ENCODE assay signal across 6 cellular contexts in the genomic region with DNA sequence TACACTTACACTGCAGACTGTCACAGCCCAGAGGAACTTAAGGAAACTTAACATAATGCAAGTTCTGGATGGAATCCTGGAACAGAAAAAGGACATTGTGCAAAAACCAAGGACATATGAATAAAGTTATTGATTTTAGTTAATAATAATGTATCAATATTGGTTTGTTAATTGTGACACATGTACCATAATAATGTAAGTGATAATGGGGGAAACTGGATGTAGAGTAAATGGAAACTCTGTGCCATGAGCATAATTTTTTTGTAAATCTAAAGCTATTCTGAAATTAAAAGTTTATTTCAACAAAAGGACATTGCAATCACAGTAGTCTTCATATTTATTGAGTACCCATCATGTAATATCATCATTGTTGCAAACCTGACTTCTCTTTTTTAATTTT.
"Had no signal": no experiment of that assay in that cellular context is flagged by ENCODE, and none has a peak within 500 bp of the region (broad histone marks: within the 10 kb centered on the region; RNA-seq: fewer than 3 reads in every experiment).

No MANE protein-coding gene starts in this region.

- H3K4me2 ChIP-seq: KMS-11 had no signal

- H3K9ac ChIP-seq: KMS-11 had no signal

- H3K4me3 ChIP-seq: K562 had no signal

- H3K27ac ChIP-seq: HL-60, KMS-11 had no signal

- DNase-seq: IMR-90, KBM-7, KG1 had no signal
